In genomic region chr21:36179145-36179544, GRCh38 we compare ENCODE assay signal across 18 cellular contexts. TPM values are rescaled to one million over a fixed set of nuclear protein-coding genes. Genes with fewer than 3 reads are reported as not detected.
A peak's percentile ranks its signal among the peaks of the same experiment; 100 is the strongest.
DNase-seq lines count a peak whose midpoint lies in the region; ATAC-seq, FAIRE-seq and TF ChIP-seq lines count a peak whose summit lies in the region.
"Had no signal": no experiment of that assay in that cellular context is flagged by ENCODE, and none has a peak within 500 bp of the region (broad histone marks: within the 10 kb centered on the region; RNA-seq: fewer than 3 reads in every experiment).

No MANE protein-coding gene starts in this region.

- H3K36me3 ChIP-seq in Panc1 (ENCODE audit: control insufficient read depth, insufficient read depth, low read length) (no peaks in the 10 kb centered on the region), K562 (ENCODE audit: control insufficient read depth, insufficient read depth, low read length) (no peaks in the 10 kb centered on the region)

- no peak overlapping the region for H3K4me2 ChIP-seq in K562 (ENCODE audit: insufficient read depth, low read length)
- H3K4me2 ChIP-seq: GM23338 had no signal

- ATAC-seq in Panc1 (no peak), K562 (no peak), HG03378 (IDR thresholded peaks at IDR 0.05; ENCODE audit: unreplicated experiment) (no peak)
- ATAC-seq: GM23338, HCT116 had no signal

- no peak for FAIRE-seq in K562 (lab: Jason Lieb, UNC)
- FAIRE-seq: GM18507 had no signal

- peak overlapping the region; percentile 52 for H3K27ac ChIP-seq in HL-60 (replicated peaks)
- H3K27ac ChIP-seq in Panc1 (ENCODE audit: low read length) = no peak overlapping the region
- H3K27ac ChIP-seq in K562 (ENCODE audit: extremely low read depth, low read depth, low read length) = no peak overlapping the region

- no peak overlapping the region for H3K4me3 ChIP-seq in HL-60 (replicated peaks; ENCODE audit: insufficient read depth, low read length)
- no peak overlapping the region for H3K4me3 ChIP-seq in Panc1 (ENCODE audit: low read depth in 2 of 2, low read length in 2 of 2)
- H3K4me3 ChIP-seq in K562 = no peak overlapping the region
- H3K4me3 ChIP-seq: GM23338 had no signal

- intact Hi-C loops in Panc1 (cut with micrococcal nuclease; ENCODE audit: unreplicated experiment) (no loop called here), K562 (cut with micrococcal nuclease) (no loop called here)

- TF ChIP-seq CTCF in HL-60 (IDR thresholded peaks at IDR 0.05; ENCODE audit: insufficient read depth, low read length) (no peak), Panc1 (IDR thresholded peaks at IDR 0.05) (no peak), K562 (IDR thresholded peaks at IDR 0.05 in 2 of 3, conservative IDR thresholded peaks at IDR 0.05 in 1 of 3; ENCODE audit: insufficient read depth in 2 of 3, low read depth in 1 of 3, low read length in 3 of 3) (no peak)

- TF ChIP-seq EP300 in K562 (IDR thresholded peaks at IDR 0.05; ENCODE audit: low read length) = no peak

- BruUV-seq in Panc1 (replicated peaks; lab: Mats Ljungman, UMichigan) (TSS peak; percentile 48), K562 (replicated peaks; lab: Mats Ljungman, UMichigan) (no TSS peak)

- POLR2A ChIA-PET in Panc1 (lab: Charles Lee) = no interaction called here
- POLR2A ChIA-PET in K562 (lab: Yijun Ruan, JAX) = no interaction called here

- TF ChIP-seq POLR2A in K562 (conservative IDR thresholded peaks at IDR 0.05) = no peak

- no peaks in the 10 kb centered on the region for H3K27me3 ChIP-seq in HL-60 (ENCODE audit: insufficient read depth, poor library complexity, severe bottlenecking)
- no peaks in the 10 kb centered on the region for H3K27me3 ChIP-seq in Panc1 (ENCODE audit: control insufficient read depth, insufficient read depth, low read length)
- peaks cover 13 to 31% of the 10 kb centered on the region in 2 experiments; a peak in 4 of 5 replicates for H3K27me3 ChIP-seq in K562 (ENCODE audit: control insufficient read depth in 2 of 2, insufficient read depth in 2 of 2, low read length in 2 of 2)

- H3K79me2 ChIP-seq in K562 (ENCODE audit: control insufficient read depth, insufficient read depth, low read length) = no peaks in the 10 kb centered on the region

- peaks cover 3% of the 10 kb centered on the region; the same call in 1 of the 2 replicates for H4K20me1 ChIP-seq in K562 (replicated peaks; ENCODE audit: control insufficient read depth, insufficient read depth, low read length)

- H2AFZ ChIP-seq in K562 (ENCODE audit: low read depth, low read length) = no peak overlapping the region
- H2AFZ ChIP-seq: GM23338 had no signal

- no peak overlapping the region for H3K9ac ChIP-seq in K562 (ENCODE audit: insufficient read depth in 1 of 2, low read depth in 2 of 2, low read length in 2 of 2)

- H3K9me3 ChIP-seq in Panc1 (ENCODE audit: control insufficient read depth, insufficient read depth, low read depth, low read length) = no peaks in the 10 kb centered on the region
- 0 out of 2 replicates have a peak, but pooled peaks cover 1% of the 10 kb centered on the region for H3K9me3 ChIP-seq in K562 (replicated peaks; ENCODE audit: control insufficient read depth, insufficient read depth, low read depth, low read length)

- H3K4me1 ChIP-seq in Panc1 (ENCODE audit: control insufficient read depth, insufficient read depth, low read length) (no peaks in the 10 kb centered on the region), K562 (replicated peaks in 1 of 2; ENCODE audit: control insufficient read depth in 2 of 2, insufficient read depth in 2 of 2, low read length in 2 of 2) (no peaks in the 10 kb centered on the region; a peak in 1 of 5 replicates)

- no peak for DNase-seq in HL-60 (ENCODE audit: low read depth in 1 of 2, low spot score in 1 of 2)
- DNase-seq in Panc1 (ENCODE audit: low read depth, low spot score) = no peak
- DNase-seq in K562 (ENCODE audit: extremely low read depth in 1 of 4, low spot score in 3 of 4) = no peak
- DNase-seq in NCI-H82 (lab: John Stamatoyannopoulos, UW) = no peak
- DNase-seq in RKO (ENCODE audit: low spot score) = no peak
- DNase-seq: C1 segment of cervical spinal cord; Calu3; CD4-positive, alpha-beta memory T cell; COR-L47; DMS53; DMS79 treated with DMSO at 0.1 percent for 48 hours; GF-D8; H9; HFFc6 had no signal

- CTCF ChIA-PET in Panc1 (lab: Charles Lee) = no interaction called here
- CTCF ChIA-PET in K562 (lab: Yijun Ruan, JAX; ENCODE audit: low intra/inter-chr PET ratio) = no interaction called here

- in situ Hi-C loops in Panc1 (cut with HindIII; ENCODE audit: low pct_unique_long_range_greater_than_20kb, low sequenced_read_pairs) = no loop called here
- in situ Hi-C loops in K562 (cut with MboI) = no loop called here

- no peaks in the 10 kb centered on the region for H3K9me1 ChIP-seq in K562 (ENCODE audit: control insufficient read depth, insufficient read depth, low read length)

- TF ChIP-seq RAD21 in K562 (CRISPR knock-in tag; conservative IDR thresholded peaks at IDR 0.05 in 1 of 2, IDR thresholded peaks at IDR 0.05 in 1 of 2) = no peak

TF ChIP-seq in K562, 482 proteins besides CTCF, POLR2A, EP300 and RAD21 (continues in another document):
- TF ChIP-seq IRF9 (tag; IDR thresholded peaks at IDR 0.05) = no peak
- peak; percentile 50 for TF ChIP-seq ZNF146 (CRISPR knock-in tag; IDR thresholded peaks at IDR 0.05; ENCODE audit: unreplicated experiment)
- TF ChIP-seq SAP30 (IDR thresholded peaks at IDR 0.05; ENCODE audit: borderline replicate concordance, insufficient read depth, low read depth, low read length, poor library complexity, severe bottlenecking) = no peak
- no peak for TF ChIP-seq ARID1B (IDR thresholded peaks at IDR 0.05)
- TF ChIP-seq ZNF184 (CRISPR knock-in tag; IDR thresholded peaks at IDR 0.05) = 0 out of 2 replicates have a peak, but pooled peaks have one; percentile 80

RNA-seq across cellular contexts. Expression of gene DOP1B, which starts 22.5 kb away (rescaled TPM):
- total RNA-seq in Panc1 (2021; ENCODE audit: unreplicated experiment) (31.0 TPM), K562 (2014; rRNA removed) (0.32 and 0.41 TPM in 2 replicates), K562 (2014; rRNA removed; fragmentation: Illumina TruSeq; extraction: Trizol) (1.2 and 1.4 TPM in 2 replicates), K562 (2015; rRNA removed; fragmentation: Illumina TruSeq; extraction: Trizol) (0.58 and 0.79 TPM in 2 replicates), K562 (2021) (1.8 and 2.2 TPM in 2 replicates)
- polyA plus RNA-seq in Panc1 (2012; ENCODE audit: insufficient read length) = 23.5 TPM
- 1.3 and 1.7 TPM in 2 replicates for total RNA-seq in K562 (2011; cell fraction: chromatin; rRNA removed; ENCODE audit: low replicate concordance)
- 1.2 and 1.8 TPM in 2 replicates for total RNA-seq in K562 (2011; cell fraction: nucleolus; rRNA removed)
- total RNA-seq in K562 (2011; cell fraction: nucleoplasm; rRNA removed) = 1.2 and 2.0 TPM in 2 replicates
- polyA plus RNA-seq in K562 (2011; rRNA removed) (0.75 and 1.1 TPM in 2 replicates), K562 (2014; fragmentation: Illumina TruSeq; extraction: Trizol) (0.64 and 0.68 TPM in 2 replicates), K562 (2014; fragmentation: Nextera tagmentation; extraction: Ambion mirVana) (under 1 TPM; 0.04 to 0.06 TPM), K562 (2014; rRNA removed) (0.45 and 0.76 TPM in 2 replicates)
- polyA plus RNA-seq in K562 (2011; cell fraction: cytosol; rRNA removed) = 0.58 and 1.6 TPM in 2 replicates
- 0.65 and 2.5 TPM in 2 replicates for polyA plus RNA-seq in K562 (2011; cell fraction: nucleus; rRNA removed)
- 1.0 and 2.3 TPM in 2 replicates for polyA plus RNA-seq in K562 (2012)
- 0.28 and 2.0 TPM in 2 replicates for polyA minus RNA-seq in K562 (2011; rRNA and poly(A)+ RNA removed)
- polyA minus RNA-seq in K562 (2011; cell fraction: cytosol; rRNA and poly(A)+ RNA removed) = 0.67 and 2.3 TPM in 2 replicates
- 0.94 and 3.0 TPM in 2 replicates for polyA minus RNA-seq in K562 (2011; cell fraction: nucleus; rRNA and poly(A)+ RNA removed)

RNA-seq across cellular contexts. Expression of gene CBR3, which starts 44.3 kb away (rescaled TPM):
- total RNA-seq in Panc1 (2021; ENCODE audit: unreplicated experiment) (1.6 TPM), K562 (2014; rRNA removed) (not detected in 2 replicates), K562 (2014; rRNA removed; fragmentation: Illumina TruSeq; extraction: Trizol) (not detected in 2 replicates), K562 (2015; rRNA removed; fragmentation: Illumina TruSeq; extraction: Trizol) (not detected in 2 replicates), K562 (2021) (0.16 TPM in 1 of 2 replicates, not detected in the other)
- polyA plus RNA-seq in Panc1 (2012; ENCODE audit: insufficient read length) = 2.8 TPM
- not detected in 2 replicates for total RNA-seq in K562 (2011; cell fraction: chromatin; rRNA removed; ENCODE audit: low replicate concordance)
- total RNA-seq in K562 (2011; cell fraction: nucleolus; rRNA removed) = not detected in 2 replicates
- not detected in 2 replicates for total RNA-seq in K562 (2011; cell fraction: nucleoplasm; rRNA removed)
- polyA plus RNA-seq in K562 (2011; rRNA removed) (not detected in 2 replicates), K562 (2014; fragmentation: Illumina TruSeq; extraction: Trizol) (not detected in 2 replicates), K562 (2014; fragmentation: Nextera tagmentation; extraction: Ambion mirVana) (not detected), K562 (2014; rRNA removed) (not detected in 2 replicates)
- not detected in 2 replicates for polyA plus RNA-seq in K562 (2011; cell fraction: cytosol; rRNA removed)
- not detected in 2 replicates for polyA plus RNA-seq in K562 (2011; cell fraction: nucleus; rRNA removed)
- polyA plus RNA-seq in K562 (2012) = not detected in 2 replicates
- not detected in 2 replicates for polyA minus RNA-seq in K562 (2011; rRNA and poly(A)+ RNA removed)
- not detected in 2 replicates for polyA minus RNA-seq in K562 (2011; cell fraction: cytosol; rRNA and poly(A)+ RNA removed)
- polyA minus RNA-seq in K562 (2011; cell fraction: nucleus; rRNA and poly(A)+ RNA removed) = not detected in 2 replicates
